Comparison of ENCODE assay signal across 13 cellular contexts in the genomic region with DNA sequence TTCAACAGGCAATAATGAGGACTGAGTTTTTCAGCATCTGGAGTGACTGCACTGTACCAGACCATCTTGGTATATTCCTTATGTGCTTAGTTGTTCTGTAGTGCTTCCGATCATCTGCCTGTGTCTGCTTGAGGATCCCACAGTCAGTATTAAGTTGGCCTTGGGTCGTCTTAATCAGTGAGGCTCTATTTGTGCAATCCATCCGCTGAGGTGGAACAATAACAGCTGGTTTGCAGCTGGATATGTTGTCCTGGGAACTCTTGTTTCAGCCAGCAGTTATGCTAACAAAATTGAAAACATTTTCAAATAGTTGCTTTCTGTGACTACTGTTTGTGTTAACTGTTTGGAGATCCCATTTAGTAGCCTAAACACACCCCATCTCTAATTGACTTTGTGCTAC.
DNase-seq lines count a peak whose midpoint lies in the region; ATAC-seq lines count a peak whose summit lies in the region.
"Had no signal": no experiment of that assay in that cellular context is flagged by ENCODE, and none has a peak within 500 bp of the region (broad histone marks: within the 10 kb centered on the region; RNA-seq: fewer than 3 reads in every experiment).

No MANE protein-coding gene starts in this region.

- ATAC-seq in left cardiac atrium: peak; percentile 76
- ATAC-seq: stimulated activated naive CD8-positive, alpha-beta T cell treated with anti-CD3 and anti-CD28 coated beads, Interleukin-15, Interleukin-2, amounts not matched to agents 100 U/mL and 50 U/mL, for 24 hours had no signal

- H3K27ac ChIP-seq in rectal smooth muscle tissue (ENCODE audit: low read depth, low read length): peak overlapping the region; percentile 73

- peak; percentile 39 for DNase-seq in AG08396 (ENCODE audit: low spot score)
- DNase-seq in adipocyte (ENCODE audit: low read depth): peak; percentile 77
- no peak for DNase-seq in left cardiac atrium
- no peak for DNase-seq in HUDEP-2 (lab: John Stamatoyannopoulos, UW; ENCODE audit: unreplicated experiment in 76 of 76)
- no peak for DNase-seq in epidermal melanocyte (ENCODE audit: insufficient read length, low spot score)
- DNase-seq in COLO829 (ENCODE audit: low spot score): no peak
- no peak for DNase-seq in KG1 (lab: John Stamatoyannopoulos, UW)
- DNase-seq: activated CD4-positive, alpha-beta memory T cell treated with anti-CD3 and anti-CD28 coated beads for 36 hours; activated naive CD4-positive, alpha-beta T cell treated with anti-CD3 and anti-CD28 coated beads for 36 hours; NCI-H2081 treated with DMSO at 0.1 percent for 48 hours; stimulated activated naive CD8-positive, alpha-beta T cell treated with anti-CD3 and anti-CD28 coated beads, Interleukin-15, Interleukin-2, amounts not matched to agents 100 U/mL and 50 U/mL, for 24 hours; T-helper 2 cell had no signal

- H3K4me3 ChIP-seq in adipocyte (ENCODE audit: low read length) (peak overlapping the region; percentile 37), rectal smooth muscle tissue (ENCODE audit: low read length) (no peak overlapping the region)

- H3K4me1 ChIP-seq in adipocyte (ENCODE audit: control insufficient read depth, insufficient read depth, low read length) (peaks cover 97% of the 10 kb centered on the region), rectal smooth muscle tissue (ENCODE audit: control insufficient read depth, insufficient read depth, low read length) (peaks cover 37% of the 10 kb centered on the region)

- H3K9me3 ChIP-seq in adipocyte (ENCODE audit: control insufficient read depth, low read length): no peaks in the 10 kb centered on the region

- H3K36me3 ChIP-seq in adipocyte (ENCODE audit: control insufficient read depth, insufficient read depth, low read length, severe bottlenecking) (peaks cover 40% of the 10 kb centered on the region), rectal smooth muscle tissue (ENCODE audit: control insufficient read depth, insufficient read depth, low read length) (no peaks in the 10 kb centered on the region)

- H3K9ac ChIP-seq in adipocyte (ENCODE audit: low read length) (peak overlapping the region; percentile 12), rectal smooth muscle tissue (ENCODE audit: low read length) (no peak overlapping the region)

- H3K27me3 ChIP-seq in adipocyte (replicated peaks; ENCODE audit: control insufficient read depth, insufficient read depth, low read length) (no peaks in the 10 kb centered on the region), rectal smooth muscle tissue (ENCODE audit: control insufficient read depth, insufficient read depth, low read length) (no peaks in the 10 kb centered on the region)

- intact Hi-C loops in left cardiac atrium (cut with DNase I): loop anchor here in 1 of 2 donors (5.0 kb wide), 1 partner anchor 70 kb away; no protein-coding TSS in a partner anchor

Comparison
In these comparisons a context has a peak if more than half of its experiments do, and no peak if none do; other contexts are left out.
1. DNase-seq: peak in AG08396 (single experiment) and adipocyte (single experiment); none in left cardiac atrium (single experiment), HUDEP-2 (0 of 76), epidermal melanocyte (single experiment), COLO829 (single experiment) and KG1 (single experiment).